In the genomic region with DNA sequence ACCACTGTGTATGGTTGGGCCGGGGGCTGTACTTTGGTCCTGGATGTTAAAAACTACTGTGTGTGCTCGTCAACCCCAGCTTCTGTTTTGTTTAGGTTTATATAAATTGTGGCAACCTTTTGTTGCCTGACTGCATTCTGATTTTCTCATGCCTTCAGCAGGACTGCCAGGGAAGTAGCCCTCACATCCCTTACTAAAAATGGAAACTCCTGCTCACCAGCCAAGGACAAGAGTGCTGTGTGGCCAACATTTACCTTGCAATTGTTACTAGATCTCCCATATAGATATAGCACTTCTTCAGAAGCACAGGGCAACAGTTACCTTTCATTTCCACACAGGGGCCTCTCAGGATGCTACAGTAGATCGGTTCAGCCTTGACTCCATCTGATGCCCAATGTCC, we compare ENCODE assay signal across 22 cellular contexts.
"Had no signal": no experiment of that assay in that cellular context is flagged by ENCODE, and none has a peak within 500 bp of the region (broad histone marks: within the 10 kb centered on the region; RNA-seq: fewer than 3 reads in every experiment).

No MANE protein-coding gene starts in this region.

- H3K4me2 ChIP-seq: KMS-11 had no signal

- H3K9ac ChIP-seq: KMS-11 had no signal

- H3K27ac ChIP-seq: HL-60, KMS-11, RWPE1, SJSA1, SK-N-MC had no signal

- ATAC-seq: K562, Panc1, PC-3 had no signal

- H3K27me3 ChIP-seq: SJSA1 had no signal

- H3K4me3 ChIP-seq: K562, SJSA1, SK-N-MC had no signal

- DNase-seq: Kasumi-1, MM.1S, NCI-H1092 treated with DMSO at 0.1 percent for 48 hours, NCI-H1436, NCI-H187, NCI-H2029, NCI-H2081 treated with DMSO at 0.1 percent for 48 hours, NCI-H2171, NCI-H226, NCI-H446, NCI-H510A, NCI-H524 treated with DMSO at 0.1 percent for 48 hours, NCI-H774, PC-3, SIG-M5 had no signal
